In genomic region chr15:35603298-35603697, GRCh38 we compare ENCODE assay signal across 15 cellular contexts. TPM values are rescaled to one million over a fixed set of nuclear protein-coding genes. Genes with fewer than 3 reads are reported as not detected.
A peak's percentile ranks its signal among the peaks of the same experiment; 100 is the strongest.
DNase-seq lines count a peak whose midpoint lies in the region; ATAC-seq and TF ChIP-seq lines count a peak whose summit lies in the region.
"Had no signal": no experiment of that assay in that cellular context is flagged by ENCODE, and none has a peak within 500 bp of the region (broad histone marks: within the 10 kb centered on the region; RNA-seq: fewer than 3 reads in every experiment).

No MANE protein-coding gene starts in this region.

- DNase-seq in A172 (ENCODE audit: low spot score) (peak; percentile 61), dermis blood vessel endothelial cell (peak; percentile 38), HuH-7.5 (ENCODE audit: low spot score) (no peak), Right ventricle myocardium superior (no peak), prostate gland (ENCODE audit: low spot score) (no peak)
- DNase-seq: activated CD4-positive, alpha-beta T cell treated with anti-CD3 and anti-CD28 coated beads, Interleukin-2, amount 50 U/mL, for 48 hours; right lobe of liver; stimulated activated CD8-positive, alpha-beta memory T cell treated with anti-CD3 and anti-CD28 coated beads, Interleukin-4, amount 100 ng/mL, for 48 hours had no signal

- no peaks in the 10 kb centered on the region for H3K27me3 ChIP-seq in prostate gland (replicated peaks; ENCODE audit: insufficient read depth)
- H3K27me3 ChIP-seq: right lobe of liver had no signal

- TF ChIP-seq POLR2A in prostate gland (IDR thresholded peaks at IDR 0.05): no peak

- H3K4me3 ChIP-seq in prostate gland: no peak overlapping the region
- H3K4me3 ChIP-seq: lung, right lobe of liver had no signal

- H3K27ac ChIP-seq in prostate gland: no peak overlapping the region
- H3K27ac ChIP-seq: KMS-11, right lobe of liver had no signal

- no peak for TF ChIP-seq CTCF in prostate gland (IDR thresholded peaks at IDR 0.05)

- intact Hi-C loops in Right ventricle myocardium superior (cut with DNase I): no loop called here
- intact Hi-C loops in prostate gland (cut with DNase I): no loop called here

- H3K36me3 ChIP-seq in prostate gland: no peaks in the 10 kb centered on the region
- H3K36me3 ChIP-seq: right lobe of liver had no signal

- 82% methylated on average over 2 of the region's 2 CpGs for WGBS in prostate gland

- no peaks in the 10 kb centered on the region for H3K9me3 ChIP-seq in prostate gland
- H3K9me3 ChIP-seq: right lobe of liver had no signal

- H3K4me1 ChIP-seq in prostate gland (replicated peaks): no peaks in the 10 kb centered on the region
- H3K4me1 ChIP-seq: right lobe of liver had no signal

- ATAC-seq in GM19395 (IDR thresholded peaks at IDR 0.05; ENCODE audit: unreplicated experiment) (peak; percentile 56), HG03196 (IDR thresholded peaks at IDR 0.05; ENCODE audit: unreplicated experiment) (peak; percentile 53), HG03159 (IDR thresholded peaks at IDR 0.05; ENCODE audit: unreplicated experiment) (no peak), Right ventricle myocardium superior (ENCODE audit: poor library complexity) (no peak)
- ATAC-seq: HCT116, right lobe of liver, SK-N-SH treated with all-trans-retinoic acid at 6 μM for 48 hours had no signal

RNA-seq across cellular contexts. Expression of gene DPH6, which starts 57.3 kb away (rescaled TPM):
- 16.1 and 19.7 TPM in 2 replicates for total RNA-seq in A172 (2014; rRNA removed; shearing (Covaris generic))
- total RNA-seq in dermis blood vessel endothelial cell (14.0 and 14.5 TPM in 2 replicates), Right ventricle myocardium superior (17.6 TPM), prostate gland (10 to 100 TPM in 1 of 2 donors, 1 to 10 TPM in 1; 8.9 to 17.6 TPM)

Comparison
In these comparisons a context has a peak if more than half of its experiments do, and no peak if none do; other contexts are left out.
1. DNase-seq: peak in A172 (single experiment) and dermis blood vessel endothelial cell (single experiment); none in HuH-7.5 (single experiment), Right ventricle myocardium superior (single experiment) and prostate gland (single experiment).
2. ATAC-seq: peak in GM19395 (single experiment) and HG03196 (single experiment); none in HG03159 (single experiment) and Right ventricle myocardium superior (single experiment).